Comparison of ENCODE assay signal across 30 cellular contexts in genomic region chr1:166514067-166514466, GRCh38.
"Had no signal": no experiment of that assay in that cellular context is flagged by ENCODE, and none has a peak within 500 bp of the region (broad histone marks: within the 10 kb centered on the region; RNA-seq: fewer than 3 reads in every experiment).

No MANE protein-coding gene starts in this region.

- ATAC-seq: activated CD4-positive, alpha-beta T cell treated with anti-CD3 and anti-CD28 coated beads for 36 hours; activated CD8-positive, alpha-beta memory T cell treated with anti-CD3 and anti-CD28 coated beads, Interleukin-2, amount 10 ng/mL, durations not matched to agents 7 days and 5 days; activated CD8-positive, alpha-beta T cell treated with anti-CD3 and anti-CD28 coated beads, Interleukin-2, amount 10 ng/mL, durations not matched to agents 7 days and 5 days; activated naive CD8-positive, alpha-beta T cell treated with anti-CD3 and anti-CD28 coated beads, Interleukin-2, amount 50 U/mL, for 24 hours; body of pancreas; gastroesophageal sphincter; heart right ventricle; T-helper 17 cell had no signal

- H3K27me3 ChIP-seq: adrenal gland, body of pancreas, colonic mucosa, esophagus squamous epithelium, gastroesophageal sphincter, heart right ventricle had no signal

- H3K9me3 ChIP-seq: colonic mucosa had no signal

- FAIRE-seq: endothelial cell of umbilical vein had no signal

- DNase-seq: activated CD4-positive, alpha-beta memory T cell treated with anti-CD3 and anti-CD28 coated beads for 36 hours; activated CD4-positive, alpha-beta T cell treated with anti-CD3 and anti-CD28 coated beads for 36 hours; activated CD4-positive, alpha-beta T cell treated with anti-CD3 and anti-CD28 coated beads, Interleukin-2, amount 10 ng/mL, durations not matched to agents 24 days and 14 days; activated CD4-positive, CD25-positive, alpha-beta regulatory T cell; activated CD4-positive, CD25-positive, alpha-beta regulatory T cell treated with anti-CD3 and anti-CD28 coated beads, Interleukin-2, amount 50 U/mL, for 72 hours; activated CD8-positive, alpha-beta memory T cell treated with anti-CD3 and anti-CD28 coated beads, Interleukin-2, amount 10 ng/mL, durations not matched to agents 7 days and 5 days; activated CD8-positive, alpha-beta memory T cell treated with anti-CD3 and anti-CD28 coated beads, Interleukin-2, amount 50 U/mL, for 4 hours; activated CD8-positive, alpha-beta T cell treated with anti-CD3 and anti-CD28 coated beads, Interleukin-2, amount 10 ng/mL, durations not matched to agents 7 days and 5 days; activated effector memory CD4-positive, alpha-beta T cell treated with anti-CD3 and anti-CD28 coated beads, Interleukin-2, amount 50 U/mL, for 16 hours; activated naive CD4-positive, alpha-beta T cell treated with anti-CD3 and anti-CD28 coated beads for 36 hours; activated naive CD8-positive, alpha-beta T cell treated with anti-CD3 and anti-CD28 coated beads for 36 hours; activated naive CD8-positive, alpha-beta T cell treated with anti-CD3 and anti-CD28 coated beads, Interleukin-2, amount 50 U/mL, for 24 hours; activated T-cell treated with anti-CD3 and anti-CD28 coated beads, Interleukin-2, amount 50 U/mL, for 1 hour; activated T-cell treated with anti-CD3 and anti-CD28 coated beads, Interleukin-2, amount 50 U/mL, for 48 hours; adrenal gland; amygdala; aorta; body of pancreas; caudate nucleus; colonic mucosa; effector CD8-positive, alpha-beta T cell; esophagus squamous epithelium; foreskin melanocyte; heart right ventricle; T-helper 17 cell; T1000; WERI-Rb-1 had no signal

- H3K4me1 ChIP-seq: adrenal gland, body of pancreas, colonic mucosa, esophagus squamous epithelium, gastroesophageal sphincter, heart right ventricle had no signal

- H3K36me3 ChIP-seq: adrenal gland, colonic mucosa, esophagus squamous epithelium, gastroesophageal sphincter, heart right ventricle, WERI-Rb-1 had no signal

- H3K27ac ChIP-seq: adrenal gland, body of pancreas, colonic mucosa, epithelial cell of prostate, esophagus squamous epithelium, gastroesophageal sphincter, heart right ventricle, WERI-Rb-1 had no signal

- H3K4me3 ChIP-seq: adrenal gland, body of pancreas, colonic mucosa, esophagus squamous epithelium, gastroesophageal sphincter, heart right ventricle had no signal
